In genomic region chr6:30520480-30520992, GRCh38 we compare ENCODE assay signal across 21 cellular contexts. TPM values are rescaled to one million over a fixed set of nuclear protein-coding genes. Genes with fewer than 3 reads are reported as not detected.
DNase-seq lines count a peak whose midpoint lies in the region; ATAC-seq and TF ChIP-seq lines count a peak whose summit lies in the region.
"Had no signal": no experiment of that assay in that cellular context is flagged by ENCODE, and none has a peak within 500 bp of the region (broad histone marks: within the 10 kb centered on the region; RNA-seq: fewer than 3 reads in every experiment).

No MANE protein-coding gene starts in this region.

- H3F3A ChIP-seq in PC-3 (ENCODE audit: low read length, unreplicated experiment), result no peaks in the 10 kb centered on the region

- ATAC-seq in PC-3, result peak; percentile 21
- ATAC-seq in HG02870 (IDR thresholded peaks at IDR 0.05; ENCODE audit: unreplicated experiment), result no peak
- no peak for ATAC-seq in HG03108 (IDR thresholded peaks at IDR 0.05; ENCODE audit: unreplicated experiment)
- ATAC-seq: K562 had no signal

- no peak overlapping the region for H3K9ac ChIP-seq in BLaER1 treated with 17β-estradiol and CSF1 and Interleukin-3, amounts not matched to agents 10 nM and 100 nM
- H3K9ac ChIP-seq in PC-3 (ENCODE audit: low read length) (peak overlapping the region; percentile 38; the same call in 1 of the 2 replicates), rectal smooth muscle tissue (ENCODE audit: low read length) (no peak overlapping the region)

- BruUV-seq in PC-3 (replicated peaks; lab: Mats Ljungman, UMichigan), result no TSS peak

- WGBS in esophagus squamous epithelium, 2 donors, result 40 to 53% methylated on average over 2 to 7 of the region's 8 CpGs

- peaks cover 0 to 27% (median 8%) of the 10 kb centered on the region in 11 experiments; a peak in 9 of 22 replicates for H3K36me3 ChIP-seq in BLaER1 treated with 17β-estradiol and CSF1 and Interleukin-3, amounts not matched to agents 10 nM and 100 nM
- H3K36me3 ChIP-seq in PC-3 (ENCODE audit: low read depth, low read length) (no peaks in the 10 kb centered on the region), esophagus squamous epithelium (no peaks in the 10 kb centered on the region), rectal smooth muscle tissue (ENCODE audit: control insufficient read depth, insufficient read depth, low read length) (no peaks in the 10 kb centered on the region), BE2C (no peaks in the 10 kb centered on the region)
- H3K36me3 ChIP-seq: ovary, tibial artery had no signal

- peak overlapping the region in 2 of 11 experiments; percentile 10 to 19; a peak in 2 of 22 replicates for H3K4me2 ChIP-seq in BLaER1 treated with 17β-estradiol and CSF1 and Interleukin-3, amounts not matched to agents 10 nM and 100 nM
- H3K4me2 ChIP-seq in PC-3 (ENCODE audit: low read length), result peak overlapping the region; percentile 42

- peaks cover 14 to 76% (median 30%) of the 10 kb centered on the region in 10 experiments for H3K4me1 ChIP-seq in BLaER1 treated with 17β-estradiol and CSF1 and Interleukin-3, amounts not matched to agents 10 nM and 100 nM
- H3K4me1 ChIP-seq in PC-3 (ENCODE audit: insufficient read depth, low read length) (peaks cover 22% of the 10 kb centered on the region), esophagus squamous epithelium (peaks cover 0 to 48% (median 23%) of the 10 kb centered on the region in 3 donors), rectal smooth muscle tissue (ENCODE audit: control insufficient read depth, insufficient read depth, low read length) (peaks cover 9% of the 10 kb centered on the region), BE2C (no peaks in the 10 kb centered on the region)
- H3K4me1 ChIP-seq: Caco-2 had no signal

- H3K4me3 ChIP-seq in BLaER1 treated with 17β-estradiol and CSF1 and Interleukin-3, amounts not matched to agents 10 nM and 100 nM, result peak overlapping the region in 1 of 10 experiments; percentile 28; a peak in 1 of 20 replicates
- H3K4me3 ChIP-seq in PC-3 (ENCODE audit: low read length) (no peak overlapping the region), esophagus squamous epithelium (peak overlapping the region in 3 of 4 donors; percentile 2 to 36 (median 2)), rectal smooth muscle tissue (ENCODE audit: low read length) (no peak overlapping the region), BE2C (ENCODE audit: low read depth, low read length) (no peak overlapping the region)
- H3K4me3 ChIP-seq: K562, ovary, tibial artery had no signal

- POLR2A ChIA-PET in PC-3 (lab: Charles Lee; ENCODE audit: unreplicated experiment), result interaction anchor here (0.5 to 0.6 kb wide), 3 partner anchors 50 to 1151 kb away, joined by 3 to 4 read pairs (median 4); no protein-coding TSS in a partner anchor

- peak; percentile 49 for DNase-seq in PC-3
- no peak for DNase-seq in esophagus squamous epithelium (lab: John Stamatoyannopoulos, UW)
- DNase-seq in BE2C, result no peak
- no peak for DNase-seq in activated effector memory CD4-positive, alpha-beta T cell treated with Interleukin-2 at 50 U/mL for 16 hours
- DNase-seq: activated CD4-positive, alpha-beta T cell treated with anti-CD3 and anti-CD28 coated beads, Interleukin-2, amount 10 ng/mL, durations not matched to agents 24 days and 14 days; aorta; cerebellar nuclear complex; GOT3; NCI-H1436 treated with DMSO at 0.1 percent for 48 hours; NCI-H2171 treated with DMSO at 0.1 percent for 48 hours; NCI-H69; ovary; stimulated activated CD4-positive, alpha-beta T cell treated with anti-CD3 and anti-CD28 coated beads, Interleukin-1b, Interleukin-23, amount 100 ng/mL, for 48 hours; stimulated activated naive CD4-positive, alpha-beta T cell; tibial artery had no signal

- no peaks in the 10 kb centered on the region for H3K9me2 ChIP-seq in PC-3 (replicated peaks; ENCODE audit: low read length)

- peak overlapping the region; percentile 3 for H2AFZ ChIP-seq in PC-3 (ENCODE audit: low read length)

- peak overlapping the region in 10 of 11 experiments; percentile 95 to 100 (median 99); a peak in 17 of 22 replicates for H3K27ac ChIP-seq in BLaER1 treated with 17β-estradiol and CSF1 and Interleukin-3, amounts not matched to agents 10 nM and 100 nM
- peak overlapping the region; percentile 81 for H3K27ac ChIP-seq in PC-3 (ENCODE audit: low read length)
- peak overlapping the region; percentile 82 to 94 (median 88) for H3K27ac ChIP-seq in esophagus squamous epithelium
- H3K27ac ChIP-seq in rectal smooth muscle tissue (ENCODE audit: low read depth, low read length), result peak overlapping the region; percentile 77
- H3K27ac ChIP-seq: ovary, tibial artery had no signal

- no peaks in the 10 kb centered on the region for H3K27me3 ChIP-seq in BLaER1 treated with 17β-estradiol and CSF1 and Interleukin-3, amounts not matched to agents 10 nM and 100 nM
- H3K27me3 ChIP-seq in PC-3 (ENCODE audit: low read length) (no peaks in the 10 kb centered on the region), esophagus squamous epithelium (no peaks in the 10 kb centered on the region), rectal smooth muscle tissue (ENCODE audit: control insufficient read depth, insufficient read depth, low read length) (no peaks in the 10 kb centered on the region), BE2C (peaks cover 25% of the 10 kb centered on the region)
- H3K27me3 ChIP-seq: ovary, tibial artery had no signal

- TF ChIP-seq POLR2A in esophagus squamous epithelium (IDR thresholded peaks at IDR 0.05), result peak in 1 of 4 donors; percentile 4

- peaks cover 27 to 73% (median 67%) of the 10 kb centered on the region in 11 experiments for H3K9me3 ChIP-seq in BLaER1 treated with 17β-estradiol and CSF1 and Interleukin-3, amounts not matched to agents 10 nM and 100 nM (replicated peaks in 1 of 11)
- H3K9me3 ChIP-seq in PC-3 (ENCODE audit: low read length) (no peaks in the 10 kb centered on the region), esophagus squamous epithelium (no peaks in the 10 kb centered on the region), BE2C (no peaks in the 10 kb centered on the region; the same call in 1 of the 2 replicates)
- H3K9me3 ChIP-seq: ovary, tibial artery had no signal

- no peaks in the 10 kb centered on the region for H4K20me1 ChIP-seq in BLaER1 treated with 17β-estradiol and CSF1 and Interleukin-3, amounts not matched to agents 10 nM and 100 nM
- no peaks in the 10 kb centered on the region for H4K20me1 ChIP-seq in PC-3 (ENCODE audit: low read length)

- intact Hi-C loops in PC-3 (cut with micrococcal nuclease), result no loop called here
- intact Hi-C loops in esophagus squamous epithelium (cut with DNase I), result no loop called here

- no peaks in the 10 kb centered on the region for H3K79me2 ChIP-seq in PC-3 (ENCODE audit: low read length)

- CTCF ChIA-PET in PC-3 (lab: Charles Lee), result interaction anchor here (0.6 to 0.9 kb wide), 2 partner anchors 24 to 78 kb away, joined by 3 to 5 read pairs; no protein-coding TSS in a partner anchor

- TF ChIP-seq CTCF in PC-3 (conservative IDR thresholded peaks at IDR 0.05; ENCODE audit: low read depth, low read length) (no peak), esophagus squamous epithelium (IDR thresholded peaks at IDR 0.05) (no peak), BE2C (IDR thresholded peaks at IDR 0.05; ENCODE audit: low read depth, low read length) (no peak)

RNA-seq across cellular contexts. Expression of gene HLA-E, which starts 31.2 kb away (rescaled TPM):
- total RNA-seq in PC-3 (2014; rRNA removed), result 131 and 161 TPM in 2 replicates
- 100 to 1,000 TPM; 263 to 597 (median 356) TPM for total RNA-seq in esophagus squamous epithelium
- polyA plus RNA-seq in BE2C (2012; ENCODE audit: insufficient read depth, insufficient read length, low read depth), result 3.1 TPM

RNA-seq across cellular contexts. Expression of gene GNL1, which starts 35.8 kb away (rescaled TPM):
- total RNA-seq in PC-3 (2014; rRNA removed) (34.7 and 46.7 TPM in 2 replicates), esophagus squamous epithelium (10 to 100 TPM; 12.7 to 37.2 (median 20.5) TPM)
- polyA plus RNA-seq in BE2C (2012; ENCODE audit: insufficient read depth, insufficient read length, low read depth), result 92.0 TPM

RNA-seq across cellular contexts. Expression of gene PRR3, which starts 36.6 kb away (rescaled TPM):
- total RNA-seq in PC-3 (2014; rRNA removed), result 4.8 and 6.1 TPM in 2 replicates
- 10 to 100 TPM in 1 of 4 donors, 1 to 10 TPM in 3; 3.2 to 11.6 (median 5.8) TPM for total RNA-seq in esophagus squamous epithelium
- 76.1 TPM for polyA plus RNA-seq in BE2C (2012; ENCODE audit: insufficient read depth, insufficient read length, low read depth)

RNA-seq across cellular contexts. Expression of gene ABCF1, which starts 50.7 kb away (rescaled TPM):
- total RNA-seq in PC-3 (2014; rRNA removed), result 67.3 and 77.3 TPM in 2 replicates
- total RNA-seq in esophagus squamous epithelium, result 10 to 100 TPM; 31.0 to 42.3 (median 36.0) TPM
- 127 TPM for polyA plus RNA-seq in BE2C (2012; ENCODE audit: insufficient read depth, insufficient read length, low read depth)

Comparison
In these comparisons a context has a peak if more than half of its experiments do, and no peak if none do; other contexts are left out.
1. H3K4me3 ChIP-seq: peak in esophagus squamous epithelium (3 of 4); none in PC-3 (single experiment), rectal smooth muscle tissue (single experiment) and BE2C (single experiment).
2. Peak in every context shown above with its lines, with median percentiles within 50 percentile points of each other: H3K27ac ChIP-seq.